In the genomic region with DNA sequence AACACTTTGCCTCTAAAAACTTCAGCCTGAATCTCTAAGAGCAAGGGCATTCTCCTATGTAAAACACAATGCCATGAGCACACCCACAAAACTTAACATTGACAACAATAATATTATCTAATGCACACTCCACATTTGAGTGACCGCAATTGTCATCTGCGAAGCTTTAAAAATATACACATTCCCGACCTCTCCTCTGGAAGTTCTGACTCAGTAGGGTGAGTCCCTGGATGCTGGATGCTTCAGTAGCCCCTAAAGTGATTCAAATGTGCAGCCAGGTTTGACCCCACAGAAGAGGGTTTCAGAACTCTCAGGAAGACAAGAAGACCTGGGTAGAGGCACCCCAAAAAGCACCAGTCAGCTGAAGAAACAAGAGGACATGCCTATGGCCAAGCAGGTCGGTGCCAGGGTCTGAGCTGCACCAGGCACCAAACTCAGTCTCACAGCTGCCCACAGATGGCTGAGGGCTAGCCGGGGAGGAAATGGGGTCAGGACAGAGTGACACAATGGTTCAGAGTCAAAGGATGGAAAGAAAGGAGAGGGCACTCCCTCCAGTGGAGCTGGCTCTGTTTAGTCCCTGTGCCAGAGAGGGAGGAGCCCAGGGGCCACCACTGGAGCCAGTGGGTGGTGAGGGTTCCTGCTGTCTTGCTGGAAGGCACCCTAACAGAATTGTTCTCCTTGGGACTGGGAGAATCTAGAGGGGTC, we compare ENCODE assay signal across 1 cellular context.
TF ChIP-seq lines count a peak whose summit lies in the region.

No MANE protein-coding gene starts in this region.

TF ChIP-seq in HepG2, 621 proteins besides CTCF, POLR2A, EP300 and RAD21:
- no peak for TF ChIP-seq ZNF234 (CRISPR knock-in tag; conservative IDR thresholded peaks at IDR 0.05)
- TF ChIP-seq CREB1 (IDR thresholded peaks at IDR 0.05) = no peak
- TF ChIP-seq CREB1 (CRISPR knock-in tag; IDR thresholded peaks at IDR 0.05) = no peak
- TF ChIP-seq, protein P1, sequence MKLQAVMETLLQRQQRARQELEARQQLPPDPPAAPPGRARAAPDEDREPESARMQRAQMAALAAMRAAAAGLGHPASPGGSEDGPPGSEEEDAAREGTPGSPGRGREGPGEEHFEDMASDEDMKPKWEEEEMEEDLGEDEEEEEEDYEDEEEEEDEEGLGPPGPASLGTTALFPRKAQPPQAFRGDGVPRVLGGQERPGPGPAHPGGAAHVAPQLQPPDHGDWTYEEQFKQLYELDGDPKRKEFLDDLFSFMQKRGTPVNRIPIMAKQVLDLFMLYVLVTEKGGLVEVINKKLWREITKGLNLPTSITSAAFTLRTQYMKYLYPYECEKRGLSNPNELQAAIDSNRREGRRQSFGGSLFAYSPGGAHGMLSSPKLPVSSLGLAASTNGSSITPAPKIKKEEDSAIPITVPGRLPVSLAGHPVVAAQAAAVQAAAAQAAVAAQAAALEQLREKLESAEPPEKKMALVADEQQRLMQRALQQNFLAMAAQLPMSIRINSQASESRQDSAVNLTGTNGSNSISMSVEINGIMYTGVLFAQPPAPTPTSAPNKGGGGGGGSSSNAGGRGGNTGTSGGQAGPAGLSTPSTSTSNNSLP (IDR thresholded peaks at IDR 0.05; ENCODE audit: low read depth, low read length) = no peak
- TF ChIP-seq, protein P2, sequence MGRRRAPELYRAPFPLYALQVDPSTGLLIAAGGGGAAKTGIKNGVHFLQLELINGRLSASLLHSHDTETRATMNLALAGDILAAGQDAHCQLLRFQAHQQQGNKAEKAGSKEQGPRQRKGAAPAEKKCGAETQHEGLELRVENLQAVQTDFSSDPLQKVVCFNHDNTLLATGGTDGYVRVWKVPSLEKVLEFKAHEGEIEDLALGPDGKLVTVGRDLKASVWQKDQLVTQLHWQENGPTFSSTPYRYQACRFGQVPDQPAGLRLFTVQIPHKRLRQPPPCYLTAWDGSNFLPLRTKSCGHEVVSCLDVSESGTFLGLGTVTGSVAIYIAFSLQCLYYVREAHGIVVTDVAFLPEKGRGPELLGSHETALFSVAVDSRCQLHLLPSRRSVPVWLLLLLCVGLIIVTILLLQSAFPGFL (CRISPR knock-in tag; IDR thresholded peaks at IDR 0.05) = no peak
- TF ChIP-seq HMG20A (CRISPR knock-in tag; IDR thresholded peaks at IDR 0.05; ENCODE audit: borderline replicate concordance) = no peak
- TF ChIP-seq, protein P3, sequence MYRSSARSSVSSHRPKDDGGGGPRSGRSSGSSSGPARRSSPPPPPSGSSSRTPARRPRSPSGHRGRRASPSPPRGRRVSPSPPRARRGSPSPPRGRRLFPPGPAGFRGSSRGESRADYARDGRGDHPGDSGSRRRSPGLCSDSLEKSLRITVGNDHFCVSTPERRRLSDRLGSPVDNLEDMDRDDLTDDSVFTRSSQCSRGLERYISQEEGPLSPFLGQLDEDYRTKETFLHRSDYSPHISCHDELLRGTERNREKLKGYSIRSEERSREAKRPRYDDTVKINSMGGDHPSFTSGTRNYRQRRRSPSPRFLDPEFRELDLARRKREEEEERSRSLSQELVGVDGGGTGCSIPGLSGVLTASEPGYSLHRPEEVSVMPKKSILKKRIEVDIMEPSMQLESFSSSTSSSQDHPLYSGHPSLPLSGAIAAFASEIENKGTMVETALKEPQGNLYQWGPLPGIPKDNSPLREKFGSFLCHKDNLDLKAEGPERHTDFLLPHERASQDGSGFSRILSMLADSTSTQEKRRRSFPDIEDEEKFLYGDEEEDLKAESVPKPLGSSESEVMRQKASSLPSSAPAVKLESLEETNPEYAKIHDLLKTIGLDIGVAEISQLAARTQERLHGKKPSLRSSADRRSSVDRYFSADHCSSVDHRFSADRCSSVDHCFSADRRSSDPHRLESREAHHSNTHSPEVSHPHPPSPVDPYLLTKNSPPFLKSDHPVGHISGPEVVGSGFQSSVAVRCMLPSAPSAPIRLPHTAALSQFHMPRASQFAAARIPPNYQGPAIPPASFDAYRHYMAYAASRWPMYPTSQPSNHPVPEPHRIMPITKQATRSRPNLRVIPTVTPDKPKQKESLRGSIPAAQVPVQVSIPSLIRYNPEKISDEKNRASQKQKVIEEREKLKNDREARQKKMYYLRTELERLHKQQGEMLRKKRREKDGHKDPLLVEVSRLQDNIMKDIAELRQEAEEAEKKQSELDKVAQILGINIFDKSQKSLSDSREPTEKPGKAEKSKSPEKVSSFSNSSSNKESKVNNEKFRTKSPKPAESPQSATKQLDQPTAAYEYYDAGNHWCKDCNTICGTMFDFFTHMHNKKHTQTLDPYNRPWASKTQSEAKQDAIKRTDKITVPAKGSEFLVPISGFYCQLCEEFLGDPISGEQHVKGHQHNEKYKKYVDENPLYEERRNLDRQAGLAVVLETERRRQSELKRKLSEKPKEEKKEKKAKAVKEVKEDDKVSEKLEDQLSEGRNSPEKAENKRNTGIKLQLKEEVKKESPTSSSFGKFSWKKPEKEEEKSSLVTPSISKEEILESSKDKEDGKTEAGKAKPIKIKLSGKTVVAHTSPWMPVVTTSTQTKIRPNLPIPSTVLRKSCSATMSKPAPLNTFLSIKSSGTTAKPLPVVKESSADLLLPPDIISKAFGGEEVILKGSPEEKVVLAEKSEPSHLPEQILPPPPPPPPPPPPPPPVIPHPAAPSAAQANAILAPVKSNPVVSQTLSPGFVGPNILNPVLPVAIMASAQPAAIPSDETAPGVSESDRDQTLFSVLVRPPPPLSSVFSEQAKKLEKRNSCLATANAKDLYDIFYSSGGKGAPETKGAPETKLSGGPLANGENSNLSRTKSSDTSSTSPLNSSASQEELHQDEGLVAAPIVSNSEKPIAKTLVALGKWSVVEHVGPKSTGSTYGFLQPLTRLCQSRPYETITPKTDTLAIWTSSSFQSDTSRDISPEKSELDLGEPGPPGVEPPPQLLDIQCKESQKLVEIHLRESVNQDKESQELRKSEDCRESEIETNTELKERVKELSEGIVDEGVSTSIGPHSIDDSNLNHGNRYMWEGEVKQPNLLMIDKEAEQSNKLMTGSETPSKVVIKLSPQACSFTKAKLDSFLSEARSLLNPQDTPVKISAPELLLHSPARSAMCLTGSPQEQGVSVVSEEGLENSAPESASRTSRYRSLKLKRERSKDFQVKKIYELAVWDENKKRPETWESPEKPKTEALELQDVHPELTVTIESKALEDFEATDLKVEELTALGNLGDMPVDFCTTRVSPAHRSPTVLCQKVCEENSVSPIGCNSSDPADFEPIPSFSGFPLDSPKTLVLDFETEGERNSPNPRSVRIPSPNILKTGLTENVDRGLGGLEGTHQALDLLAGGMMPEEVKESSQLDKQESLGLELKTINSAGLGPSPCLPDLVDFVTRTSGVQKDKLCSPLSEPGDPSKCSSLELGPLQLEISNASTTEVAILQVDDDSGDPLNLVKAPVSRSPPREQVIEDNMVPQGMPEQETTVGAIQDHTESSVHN (CRISPR knock-in tag; IDR thresholded peaks at IDR 0.05) = no peak
